In genomic region chr6:72930733-72931132, GRCh38 we compare ENCODE assay signal across 17 cellular contexts.
DNase-seq lines count a peak whose midpoint lies in the region; ATAC-seq and TF ChIP-seq lines count a peak whose summit lies in the region.
"Had no signal": no experiment of that assay in that cellular context is flagged by ENCODE, and none has a peak within 500 bp of the region (broad histone marks: within the 10 kb centered on the region; RNA-seq: fewer than 3 reads in every experiment).

No MANE protein-coding gene starts in this region.

- ATAC-seq in GM21360 (IDR thresholded peaks at IDR 0.05; ENCODE audit: unreplicated experiment), result no peak
- ATAC-seq: A549, GM12878 had no signal

- H3K4me1 Mint-ChIP-seq in nephron progenitor cell, result peaks cover 59% of the 10 kb centered on the region

- TF ChIP-seq CTCF in nephron progenitor cell (IDR thresholded peaks at IDR 0.05), result no peak

- peaks cover 5% of the 10 kb centered on the region for H3K36me3 Mint-ChIP-seq in nephron progenitor cell (ENCODE audit: low read depth)

- no peak overlapping the region for H3K4me3 Mint-ChIP-seq in nephron progenitor cell
- H3K4me3 Mint-ChIP-seq: CD4-positive, alpha-beta T cell had no signal

- no peak overlapping the region for H3K27ac Mint-ChIP-seq in nephron progenitor cell
- H3K27ac Mint-ChIP-seq: CD4-positive, alpha-beta T cell had no signal

- H3K9me3 Mint-ChIP-seq in nephron progenitor cell, result no peaks in the 10 kb centered on the region
- H3K9me3 Mint-ChIP-seq: CD4-positive, alpha-beta T cell had no signal

- no peaks in the 10 kb centered on the region for H3K27me3 Mint-ChIP-seq in nephron progenitor cell (ENCODE audit: low read depth, poor library complexity)
- H3K27me3 Mint-ChIP-seq: CD4-positive, alpha-beta T cell had no signal

- DNase-seq in DMS 273 (lab: John Stamatoyannopoulos, UW; ENCODE audit: unreplicated experiment) (peak; percentile 40), DMS 273 treated with DMSO at 0.1 percent for 48 hours (lab: John Stamatoyannopoulos, UW) (no peak), NCI-H524 treated with DMSO at 0.1 percent for 48 hours (lab: John Stamatoyannopoulos, UW) (peak; percentile 94), NCI-H82 (lab: John Stamatoyannopoulos, UW) (peak; percentile 93), left kidney (ENCODE audit: low read depth, low spot score) (peak; percentile 2), inferior parietal cortex (ENCODE audit: extremely low spot score) (no peak), nephron progenitor cell (no peak)
- DNase-seq: AML-193; Caco-2; CD4-positive, alpha-beta T cell; DMS53; DND-41; EL; GM23248 had no signal

Comparison
In these comparisons a context has a peak if more than half of its experiments do, and no peak if none do; other contexts are left out.
1. DNase-seq: peak in DMS 273 (single experiment), NCI-H524 treated with DMSO at 0.1 percent for 48 hours (single experiment), NCI-H82 (single experiment) and left kidney (single experiment); none in DMS 273 treated with DMSO at 0.1 percent for 48 hours (single experiment), inferior parietal cortex (single experiment) and nephron progenitor cell (single experiment).